In the genomic region with DNA sequence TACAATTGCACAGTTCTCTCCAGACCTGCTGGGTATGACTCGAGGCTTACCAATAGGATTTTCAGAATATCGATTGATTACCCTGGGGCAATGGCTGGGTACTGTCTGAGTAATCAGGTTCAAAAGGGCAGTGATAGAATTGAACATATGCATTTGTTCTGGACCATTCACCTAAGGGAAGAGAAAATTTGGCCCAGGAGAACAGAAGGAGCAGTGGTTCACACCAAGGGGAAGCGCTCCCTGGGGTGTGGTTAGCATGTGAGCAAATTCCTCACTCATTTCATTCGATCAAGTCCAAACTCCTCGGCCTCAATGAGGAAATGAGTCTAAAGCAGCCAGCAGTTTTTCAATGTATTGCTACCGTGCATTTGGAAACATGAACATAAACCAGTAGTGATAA, we compare ENCODE assay signal across 24 cellular contexts. TPM values are rescaled to one million over a fixed set of nuclear protein-coding genes. Genes with fewer than 3 reads are reported as not detected.
"Had no signal": no experiment of that assay in that cellular context is flagged by ENCODE, and none has a peak within 500 bp of the region (broad histone marks: within the 10 kb centered on the region; RNA-seq: fewer than 3 reads in every experiment).

No MANE protein-coding gene starts in this region.

- H3K4me1 Mint-ChIP-seq: activated naive CD4-positive, alpha-beta T cell treated with anti-CD3 and anti-CD28 coated beads, Interleukin-2, amount 10 ng/mL, durations not matched to agents 7 days and 5 days; stimulated activated naive CD8-positive, alpha-beta T cell treated with anti-CD3 and anti-CD28 coated beads, Interleukin-15, amount 100 ng/mL, for 72 hours had no signal

- H3K9me3 ChIP-seq: left lung, ovary, right lobe of liver, suprapubic skin, upper lobe of left lung had no signal

- H3K4me3 Mint-ChIP-seq: activated naive CD4-positive, alpha-beta T cell treated with anti-CD3 and anti-CD28 coated beads, Interleukin-2, amount 10 ng/mL, durations not matched to agents 7 days and 5 days; dendritic cell treated with granulocyte-macrophage colony-stimulating factor and Interleukin-4, amounts not matched to agents 40 ng/mL and 50 ng/mL, for 4 days; naive thymus-derived CD8-positive, alpha-beta T cell; stimulated activated naive CD8-positive, alpha-beta T cell treated with anti-CD3 and anti-CD28 coated beads, Interleukin-15, amount 100 ng/mL, for 72 hours; T-helper 2 cell treated with Interferon-gamma antibody and Interleukin-4, amounts not matched to agents 5 μg/mL and 100 μg/mL, for 36 hours; WTC11 had no signal

- H3K4me3 ChIP-seq: hepatocyte, left lung, ovary, right lobe of liver, smooth muscle cell, suprapubic skin, upper lobe of left lung had no signal

- H3K27ac ChIP-seq: brain microvascular endothelial cell, hepatocyte, left lung, ovary, right lobe of liver, suprapubic skin, upper lobe of left lung had no signal

- ATAC-seq: left lung; naive thymus-derived CD8-positive, alpha-beta T cell; right lobe of liver; stimulated activated naive CD8-positive, alpha-beta T cell treated with anti-CD3 and anti-CD28 coated beads, Interleukin-15, amount 100 ng/mL, for 72 hours; WTC11 had no signal

- H3K79me2 ChIP-seq: hepatocyte had no signal

- H3K4me1 ChIP-seq: left lung, right lobe of liver, suprapubic skin, upper lobe of left lung had no signal

- H3K27me3 Mint-ChIP-seq: activated naive CD4-positive, alpha-beta T cell treated with anti-CD3 and anti-CD28 coated beads, Interleukin-2, amount 10 ng/mL, durations not matched to agents 7 days and 5 days; dendritic cell treated with granulocyte-macrophage colony-stimulating factor and Interleukin-4, amounts not matched to agents 40 ng/mL and 50 ng/mL, for 4 days; stimulated activated naive CD8-positive, alpha-beta T cell treated with anti-CD3 and anti-CD28 coated beads, Interleukin-15, amount 100 ng/mL, for 72 hours had no signal

- H3K27ac Mint-ChIP-seq: activated naive CD4-positive, alpha-beta T cell treated with anti-CD3 and anti-CD28 coated beads, Interleukin-2, amount 10 ng/mL, durations not matched to agents 7 days and 5 days; dendritic cell treated with granulocyte-macrophage colony-stimulating factor and Interleukin-4, amounts not matched to agents 40 ng/mL and 50 ng/mL, for 4 days; T-helper 2 cell treated with Interferon-gamma antibody and Interleukin-4, amounts not matched to agents 5 μg/mL and 100 μg/mL, for 36 hours; WTC11 had no signal

- H2AFZ ChIP-seq: hepatocyte had no signal

- H3K9me3 Mint-ChIP-seq: naive thymus-derived CD8-positive, alpha-beta T cell; stimulated activated naive CD8-positive, alpha-beta T cell treated with anti-CD3 and anti-CD28 coated beads, Interleukin-15, amount 100 ng/mL, for 72 hours; T-helper 2 cell treated with Interferon-gamma antibody and Interleukin-4, amounts not matched to agents 5 μg/mL and 100 μg/mL, for 36 hours had no signal

- H3K4me2 ChIP-seq: hepatocyte, smooth muscle cell had no signal

- H3K27me3 ChIP-seq: brain microvascular endothelial cell, left lung, ovary, right lobe of liver, suprapubic skin, upper lobe of left lung had no signal

- H3K36me3 Mint-ChIP-seq: activated naive CD4-positive, alpha-beta T cell treated with anti-CD3 and anti-CD28 coated beads, Interleukin-2, amount 10 ng/mL, durations not matched to agents 7 days and 5 days; naive thymus-derived CD8-positive, alpha-beta T cell; WTC11 had no signal

- H3K36me3 ChIP-seq: brain microvascular endothelial cell, left lung, ovary, right lobe of liver, suprapubic skin, upper lobe of left lung had no signal

- DNase-seq: activated CD4-positive, alpha-beta T cell treated with anti-CD3 and anti-CD28 coated beads for 4 hours; activated CD8-positive, alpha-beta memory T cell treated with anti-CD3 and anti-CD28 coated beads, Interleukin-2, amount 50 U/mL, for 4 hours; activated effector memory CD4-positive, alpha-beta T cell treated with Interleukin-2 at 50 U/mL for 16 hours; activated naive CD4-positive, alpha-beta T cell treated with anti-CD3 and anti-CD28 coated beads, Interleukin-2, amount 10 ng/mL, durations not matched to agents 7 days and 5 days; activated T-cell treated with anti-CD3 and anti-CD28 coated beads, Interleukin-2, amount 50 U/mL, for 48 hours; aorta; brain microvascular endothelial cell; effector CD8-positive, alpha-beta T cell; foreskin fibroblast; kidney; left lung; naive thymus-derived CD8-positive, alpha-beta T cell; ovary; right lobe of liver; stimulated activated CD4-positive, alpha-beta T cell treated with anti-CD3 and anti-CD28 coated beads, Interleukin-4, amount 100 ng/mL, for 1 hour; stimulated activated naive CD8-positive, alpha-beta T cell treated with anti-CD3 and anti-CD28 coated beads, Interleukin-15, amount 100 ng/mL, for 72 hours; SW 1271; upper lobe of left lung had no signal

RNA-seq across cellular contexts. Expression of a gene that starts 55.6 kb away (rescaled TPM):
- total RNA-seq: naive thymus-derived CD8-positive, alpha-beta T cell had no signal
- polyA plus RNA-seq: naive thymus-derived CD8-positive, alpha-beta T cell had no signal
